8 cellular contexts compared by ENCODE assay signal in the genomic region with DNA sequence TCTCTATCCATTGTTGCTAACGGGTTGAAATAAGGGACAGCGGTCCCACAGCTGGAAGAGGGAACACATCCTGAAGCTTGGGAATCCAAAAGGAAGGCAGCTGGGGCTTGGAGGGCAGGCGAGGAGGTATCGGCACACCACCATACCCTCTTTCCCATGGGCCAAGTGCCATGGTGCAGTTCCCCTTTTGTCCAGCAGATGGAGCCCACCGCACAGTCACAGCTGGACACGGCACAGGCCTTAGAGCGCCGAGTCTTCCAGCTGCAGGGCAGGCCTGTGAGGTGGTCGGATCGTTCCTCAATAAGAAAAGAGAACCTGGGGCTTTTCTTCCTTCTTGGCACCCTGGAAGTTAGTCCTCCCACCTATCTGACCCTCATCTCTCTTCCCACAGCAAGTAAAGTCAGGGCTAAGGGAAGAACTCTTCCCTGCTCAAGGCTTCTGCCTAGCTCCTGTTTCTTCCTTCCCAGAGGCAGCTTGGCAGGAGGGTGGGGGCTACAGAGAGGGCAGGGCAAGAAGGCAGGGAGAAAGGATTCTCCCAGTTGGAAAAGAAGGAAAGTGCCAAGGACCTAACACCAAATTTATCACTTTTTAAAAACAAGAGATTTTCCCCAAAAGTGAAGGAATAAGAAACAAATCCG. TPM values are rescaled to one million over a fixed set of nuclear protein-coding genes. Genes with fewer than 3 reads are reported as not detected.
A peak's percentile ranks its signal among the peaks of the same experiment; 100 is the strongest.
DNase-seq lines count a peak whose midpoint lies in the region; ATAC-seq and TF ChIP-seq lines count a peak whose summit lies in the region.

No MANE protein-coding gene starts in this region.

- in situ Hi-C loops in ACHN (cut with HindIII; ENCODE audit: low pct_ligation_motif_present, low pct_unique_long_range_greater_than_20kb, low sequenced_read_pairs) = no loop called here

- peaks cover 5 to 29% (median 19%) of the 10 kb centered on the region in 4 donors for H3K36me3 ChIP-seq in liver (ENCODE audit: control insufficient read depth in 4 of 4, insufficient read depth in 3 of 4, low read depth in 1 of 4, low read length in 3 of 4)

- H3K4me3 Mint-ChIP-seq in chondrocyte (ENCODE audit: unreplicated experiment) = no peak overlapping the region

- no peak overlapping the region for H3K9ac ChIP-seq in liver (ENCODE audit: low read depth in 1 of 2, low read length in 2 of 2)

- no peak overlapping the region for H3K27ac Mint-ChIP-seq in chondrocyte (ENCODE audit: unreplicated experiment)

- TF ChIP-seq RAD21 in liver (IDR thresholded peaks at IDR 0.05) = peak; percentile 93 to 96

- peak; percentile 81 for DNase-seq in ACHN
- peak; percentile 1 for DNase-seq in NCI-H1694 treated with DMSO at 0.1 percent for 48 hours (lab: John Stamatoyannopoulos, UW)
- peak; percentile 86 for DNase-seq in activated CD4-positive, CD25-positive, alpha-beta regulatory T cell treated with anti-CD3 and anti-CD28 coated beads, Interleukin-2, amount 50 U/mL, for 72 hours
- no peak for DNase-seq in chondrocyte (ENCODE audit: low spot score)
- peak; percentile 65 to 86 (median 79) for DNase-seq in stimulated activated CD4-positive, alpha-beta T cell treated with anti-CD3 and anti-CD28 coated beads, TNF-alpha, amount 100 ng/mL, for 24 hours (ENCODE audit: low read depth in 3 of 3)

- TF ChIP-seq CTCF in chondrocyte (IDR thresholded peaks at IDR 0.05) (peak; percentile 94), liver (IDR thresholded peaks at IDR 0.05; ENCODE audit: low read depth, low read length, missing input control) (peak; percentile 100)

- peaks cover 51% of the 10 kb centered on the region for H3K27me3 Mint-ChIP-seq in chondrocyte (ENCODE audit: low read depth)

- H3K9me3 Mint-ChIP-seq in chondrocyte (ENCODE audit: low read depth) = no peaks in the 10 kb centered on the region

- H3K27ac ChIP-seq in liver (ENCODE audit: low read depth in 1 of 2, low read length in 2 of 2) = no peak overlapping the region

- peaks cover 0 to 8% (median 3%) of the 10 kb centered on the region in 4 donors for H3K4me1 ChIP-seq in liver (ENCODE audit: control insufficient read depth in 4 of 4, insufficient read depth in 4 of 4, low read length in 3 of 4)

- ATAC-seq in GM18498 (IDR thresholded peaks at IDR 0.05; ENCODE audit: unreplicated experiment) (peak; percentile 93), HG02852 (IDR thresholded peaks at IDR 0.05; ENCODE audit: unreplicated experiment) (peak; percentile 95)

- H3K36me3 Mint-ChIP-seq in chondrocyte (ENCODE audit: low read depth) = no peaks in the 10 kb centered on the region

- 15% methylated on average over 11 of the region's 11 CpGs for WGBS in liver

- H3K9me3 ChIP-seq in liver (ENCODE audit: control insufficient read depth in 4 of 4, low read length in 3 of 4) = no peaks in the 10 kb centered on the region

- no peaks in the 10 kb centered on the region for H3K27me3 ChIP-seq in liver (ENCODE audit: control insufficient read depth in 4 of 4, insufficient read depth in 4 of 4, low read length in 3 of 4)

- H3K4me3 ChIP-seq in liver (ENCODE audit: low read depth in 1 of 3, low read length in 3 of 3) = no peak overlapping the region

- H3K4me1 Mint-ChIP-seq in chondrocyte (ENCODE audit: low read depth) = peaks cover 2% of the 10 kb centered on the region

TF ChIP-seq in liver, 16 proteins besides CTCF, POLR2A, EP300 and RAD21:
- TF ChIP-seq HNF4G (IDR thresholded peaks at IDR 0.05) = no peak
- TF ChIP-seq FOXA2 (IDR thresholded peaks at IDR 0.05) = no peak
- TF ChIP-seq YY1 (IDR thresholded peaks at IDR 0.05) = no peak
- no peak for TF ChIP-seq RXRA (IDR thresholded peaks at IDR 0.05)
- TF ChIP-seq GABPA (IDR thresholded peaks at IDR 0.05 in 1 of 2, conservative IDR thresholded peaks at IDR 0.05 in 1 of 2) = no peak
- no peak for TF ChIP-seq NR2F2 (IDR thresholded peaks at IDR 0.05)
- TF ChIP-seq, protein P1, sequence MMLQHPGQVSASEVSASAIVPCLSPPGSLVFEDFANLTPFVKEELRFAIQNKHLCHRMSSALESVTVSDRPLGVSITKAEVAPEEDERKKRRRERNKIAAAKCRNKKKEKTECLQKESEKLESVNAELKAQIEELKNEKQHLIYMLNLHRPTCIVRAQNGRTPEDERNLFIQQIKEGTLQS (IDR thresholded peaks at IDR 0.05) = no peak
- TF ChIP-seq FOXA1 (IDR thresholded peaks at IDR 0.05) = no peak
- TF ChIP-seq EGR1 (IDR thresholded peaks at IDR 0.05; ENCODE audit: low read depth in 2 of 2) = no peak
- TF ChIP-seq, protein P2, sequence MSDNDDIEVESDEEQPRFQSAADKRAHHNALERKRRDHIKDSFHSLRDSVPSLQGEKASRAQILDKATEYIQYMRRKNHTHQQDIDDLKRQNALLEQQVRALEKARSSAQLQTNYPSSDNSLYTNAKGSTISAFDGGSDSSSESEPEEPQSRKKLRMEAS (IDR thresholded peaks at IDR 0.05) = no peak
- TF ChIP-seq, protein P3, sequence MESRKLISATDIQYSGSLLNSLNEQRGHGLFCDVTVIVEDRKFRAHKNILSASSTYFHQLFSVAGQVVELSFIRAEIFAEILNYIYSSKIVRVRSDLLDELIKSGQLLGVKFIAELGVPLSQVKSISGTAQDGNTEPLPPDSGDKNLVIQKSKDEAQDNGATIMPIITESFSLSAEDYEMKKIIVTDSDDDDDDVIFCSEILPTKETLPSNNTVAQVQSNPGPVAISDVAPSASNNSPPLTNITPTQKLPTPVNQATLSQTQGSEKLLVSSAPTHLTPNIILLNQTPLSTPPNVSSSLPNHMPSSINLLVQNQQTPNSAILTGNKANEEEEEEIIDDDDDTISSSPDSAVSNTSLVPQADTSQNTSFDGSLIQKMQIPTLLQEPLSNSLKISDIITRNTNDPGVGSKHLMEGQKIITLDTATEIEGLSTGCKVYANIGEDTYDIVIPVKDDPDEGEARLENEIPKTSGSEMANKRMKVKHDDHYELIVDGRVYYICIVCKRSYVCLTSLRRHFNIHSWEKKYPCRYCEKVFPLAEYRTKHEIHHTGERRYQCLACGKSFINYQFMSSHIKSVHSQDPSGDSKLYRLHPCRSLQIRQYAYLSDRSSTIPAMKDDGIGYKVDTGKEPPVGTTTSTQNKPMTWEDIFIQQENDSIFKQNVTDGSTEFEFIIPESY (IDR thresholded peaks at IDR 0.05) = no peak
- TF ChIP-seq SP1 (IDR thresholded peaks at IDR 0.05) = no peak
- TF ChIP-seq JUND (IDR thresholded peaks at IDR 0.05) = no peak

RNA-seq across cellular contexts. Expression of a gene that starts 8.6 kb away (rescaled TPM):
- total RNA-seq in chondrocyte = not detected in 3 replicates
- 10 to 100 TPM in 1 of 2 donors, 1 to 10 TPM in 1; 8.1 to 12.4 TPM for total RNA-seq in liver
- 100 to 1,000 TPM in 1 of 2 donors, 10 to 100 TPM in 1; 75.2 to 182 TPM for polyA plus RNA-seq in liver

RNA-seq across cellular contexts. Expression of a gene that starts 30.4 kb away (rescaled TPM):
- 0.12 TPM in 1 of 3 replicates, not detected in the others for total RNA-seq in chondrocyte
- 1 to 10 TPM; 2.9 to 3.7 TPM for total RNA-seq in liver
- polyA plus RNA-seq in liver = 1 to 10 TPM in 1 of 2 donors, under 1 TPM in 1; 0.90 to 1.6 TPM

RNA-seq across cellular contexts. Expression of a gene that starts 54.9 kb away (rescaled TPM):
- total RNA-seq in chondrocyte = not detected in 3 replicates
- total RNA-seq in liver = not detected
- not detected for polyA plus RNA-seq in liver
